In genomic region chr15:60840306-60840702, GRCh38 we compare ENCODE assay signal across 14 cellular contexts.
DNase-seq lines count a peak whose midpoint lies in the region; ATAC-seq, FAIRE-seq and TF ChIP-seq lines count a peak whose summit lies in the region.
"Had no signal": no experiment of that assay in that cellular context is flagged by ENCODE, and none has a peak within 500 bp of the region (broad histone marks: within the 10 kb centered on the region; RNA-seq: fewer than 3 reads in every experiment).

No MANE protein-coding gene starts in this region.

- H3K36me3 ChIP-seq in endothelial cell of umbilical vein (ENCODE audit: control insufficient read depth in 2 of 2, extremely low read depth in 1 of 2, insufficient read depth in 2 of 2, low read length in 2 of 2) (no peaks in the 10 kb centered on the region), Karpas-422 (ENCODE audit: insufficient read depth, low read length) (no peaks in the 10 kb centered on the region)
- H3K36me3 ChIP-seq: BLaER1 had no signal

- no TSS peak for BruUV-seq in endothelial cell of umbilical vein (replicated peaks; lab: Mats Ljungman, UMichigan)

- no peaks in the 10 kb centered on the region for H3K4me1 ChIP-seq in endothelial cell of umbilical vein (ENCODE audit: control insufficient read depth, extremely low read depth, insufficient read depth, low read length)
- no peaks in the 10 kb centered on the region for H3K4me1 ChIP-seq in Karpas-422 (ENCODE audit: low read length)

- no peak for TF ChIP-seq POLR2A in endothelial cell of umbilical vein (IDR thresholded peaks at IDR 0.05; ENCODE audit: low read depth, low read length)

- intact Hi-C loops in endothelial cell of umbilical vein (cut with micrococcal nuclease), result no loop called here

- H3K79me2 ChIP-seq in endothelial cell of umbilical vein (ENCODE audit: control insufficient read depth, insufficient read depth, low read length) (no peaks in the 10 kb centered on the region), Karpas-422 (ENCODE audit: low read length) (no peaks in the 10 kb centered on the region)

- H3K4me3 ChIP-seq in endothelial cell of umbilical vein (replicated peaks in 1 of 3; ENCODE audit: insufficient read depth in 1 of 3, low read depth in 1 of 3, low read length in 3 of 3), result no peak overlapping the region
- no peak overlapping the region for H3K4me3 ChIP-seq in Karpas-422 (ENCODE audit: low read length)
- H3K4me3 ChIP-seq: BLaER1 had no signal

- H3K9me3 ChIP-seq in endothelial cell of umbilical vein (replicated peaks; ENCODE audit: control insufficient read depth, insufficient read depth, low read length) (no peaks in the 10 kb centered on the region), Karpas-422 (ENCODE audit: low read length) (no peaks in the 10 kb centered on the region)
- H3K9me3 ChIP-seq: BLaER1 had no signal

- H3K27ac ChIP-seq in endothelial cell of umbilical vein (ENCODE audit: insufficient read depth, low read depth, low read length), result no peak overlapping the region
- no peak overlapping the region for H3K27ac ChIP-seq in Karpas-422 (ENCODE audit: low read length)
- H3K27ac ChIP-seq: BLaER1, HL-60 had no signal

- H3K9me1 ChIP-seq in endothelial cell of umbilical vein (replicated peaks; ENCODE audit: control insufficient read depth, extremely low read depth, insufficient read depth, low read length), result no peaks in the 10 kb centered on the region

- H4K20me1 ChIP-seq in endothelial cell of umbilical vein (replicated peaks; ENCODE audit: control insufficient read depth, extremely low read depth, insufficient read depth, low read length) (no peaks in the 10 kb centered on the region), Karpas-422 (ENCODE audit: insufficient read depth, low read depth, low read length) (no peaks in the 10 kb centered on the region)
- H4K20me1 ChIP-seq: BLaER1 had no signal

- no peaks in the 10 kb centered on the region for H3K9me2 ChIP-seq in Karpas-422 (replicated peaks; ENCODE audit: insufficient read depth, low read length)

- CTCF ChIA-PET in endothelial cell of umbilical vein (lab: Charles Lee), result interaction anchor here (0.8 kb wide), 1 partner anchor 77 kb away, joined by 3 read pairs; no protein-coding TSS in a partner anchor

- H2AFZ ChIP-seq in endothelial cell of umbilical vein (ENCODE audit: low read depth, low read length) (no peak overlapping the region), Karpas-422 (ENCODE audit: low read length) (no peak overlapping the region)

- FAIRE-seq in endothelial cell of umbilical vein (lab: Jason Lieb, UNC), result peak; percentile 54
- FAIRE-seq: GM18507 had no signal

- no peak overlapping the region for H3K4me2 ChIP-seq in endothelial cell of umbilical vein (ENCODE audit: insufficient read depth, low read length)
- H3K4me2 ChIP-seq in Karpas-422 (ENCODE audit: low read depth, low read length, poor library complexity, severe bottlenecking), result no peak overlapping the region
- H3K4me2 ChIP-seq: BLaER1 had no signal

- POLR2A ChIA-PET in endothelial cell of umbilical vein (lab: Charles Lee), result no interaction called here

- dilution Hi-C loops in endothelial cell of umbilical vein (cut with MboI; ENCODE audit: extremely low pct_ligation_motif_present, low sequenced_read_pairs), result no loop called here

- peak in 1 of 2 donors; percentile 16 for TF ChIP-seq CTCF in endothelial cell of umbilical vein (IDR thresholded peaks at IDR 0.05; ENCODE audit: extremely low read depth in 1 of 2, insufficient read depth in 1 of 2, low read depth in 1 of 2, low read length in 2 of 2)

- H3K27me3 ChIP-seq in endothelial cell of umbilical vein (ENCODE audit: control insufficient read depth in 2 of 2, insufficient read depth in 2 of 2, low read length in 2 of 2) (no peaks in the 10 kb centered on the region), Karpas-422 (ENCODE audit: low read length) (no peaks in the 10 kb centered on the region)
- H3K27me3 ChIP-seq: BLaER1 had no signal

- ATAC-seq in activated CD4-positive, CD25-positive, alpha-beta regulatory T cell treated with anti-CD3 and anti-CD28 coated beads, Interleukin-2, amount 50 U/mL, for 24 hours, result no peak
- no peak for ATAC-seq in HG02642 (IDR thresholded peaks at IDR 0.05; ENCODE audit: poor library complexity, unreplicated experiment)

- H3K9ac ChIP-seq in endothelial cell of umbilical vein (replicated peaks; ENCODE audit: extremely low read depth, insufficient read depth, low read length), result no peak overlapping the region
- H3K9ac ChIP-seq in Karpas-422 (ENCODE audit: low read length), result no peak overlapping the region
- H3K9ac ChIP-seq: BLaER1 had no signal

- peak; percentile 43 for DNase-seq in activated T-cell treated with anti-CD3 and anti-CD28 coated beads, Interleukin-2, amount 50 U/mL, for 1 hour
- no peak for DNase-seq in activated T-cell treated with anti-CD3 and anti-CD28 coated beads, Interleukin-2, amount 50 U/mL, for 48 hours
- DNase-seq in SHP77 (lab: John Stamatoyannopoulos, UW) (peak; percentile 89 to 90), endothelial cell of umbilical vein (ENCODE audit: low read depth, low spot score) (peak; percentile 44), smooth muscle cell of the brain vasculature (ENCODE audit: low read depth, low spot score) (peak; percentile 26), Karpas-422 (no peak)
- DNase-seq: GOT3, hippocampal formation, NCI-H524 had no signal

TF ChIP-seq in endothelial cell of umbilical vein, 7 proteins besides CTCF, POLR2A, EP300 and RAD21:
- TF ChIP-seq EZH2 (IDR thresholded peaks at IDR 0.05; ENCODE audit: borderline replicate concordance, low read depth, low read length, severe bottlenecking) (no peak), MYC (IDR thresholded peaks at IDR 0.05; ENCODE audit: low read depth, low read length) (no peak), MAX (IDR thresholded peaks at IDR 0.05; ENCODE audit: insufficient read depth, insufficient read length) (no peak), FOS (IDR thresholded peaks at IDR 0.05; ENCODE audit: borderline replicate concordance, insufficient read depth, low read length) (no peak), GATA2 (IDR thresholded peaks at IDR 0.05; ENCODE audit: insufficient read depth, insufficient read length, low read depth, low read length) (no peak), JUN (IDR thresholded peaks at IDR 0.05; ENCODE audit: borderline replicate concordance, insufficient read depth, insufficient read length, low read depth) (no peak)

Comparison
In these comparisons a context has a peak if more than half of its experiments do, and no peak if none do; other contexts are left out.
1. DNase-seq: peak in activated T-cell treated with anti-CD3 and anti-CD28 coated beads, Interleukin-2, amount 50 U/mL, for 1 hour (single experiment), SHP77 (2 of 2), endothelial cell of umbilical vein (single experiment) and smooth muscle cell of the brain vasculature (single experiment); none in activated T-cell treated with anti-CD3 and anti-CD28 coated beads, Interleukin-2, amount 50 U/mL, for 48 hours (0 of 2) and Karpas-422 (single experiment).